In the genomic region with DNA sequence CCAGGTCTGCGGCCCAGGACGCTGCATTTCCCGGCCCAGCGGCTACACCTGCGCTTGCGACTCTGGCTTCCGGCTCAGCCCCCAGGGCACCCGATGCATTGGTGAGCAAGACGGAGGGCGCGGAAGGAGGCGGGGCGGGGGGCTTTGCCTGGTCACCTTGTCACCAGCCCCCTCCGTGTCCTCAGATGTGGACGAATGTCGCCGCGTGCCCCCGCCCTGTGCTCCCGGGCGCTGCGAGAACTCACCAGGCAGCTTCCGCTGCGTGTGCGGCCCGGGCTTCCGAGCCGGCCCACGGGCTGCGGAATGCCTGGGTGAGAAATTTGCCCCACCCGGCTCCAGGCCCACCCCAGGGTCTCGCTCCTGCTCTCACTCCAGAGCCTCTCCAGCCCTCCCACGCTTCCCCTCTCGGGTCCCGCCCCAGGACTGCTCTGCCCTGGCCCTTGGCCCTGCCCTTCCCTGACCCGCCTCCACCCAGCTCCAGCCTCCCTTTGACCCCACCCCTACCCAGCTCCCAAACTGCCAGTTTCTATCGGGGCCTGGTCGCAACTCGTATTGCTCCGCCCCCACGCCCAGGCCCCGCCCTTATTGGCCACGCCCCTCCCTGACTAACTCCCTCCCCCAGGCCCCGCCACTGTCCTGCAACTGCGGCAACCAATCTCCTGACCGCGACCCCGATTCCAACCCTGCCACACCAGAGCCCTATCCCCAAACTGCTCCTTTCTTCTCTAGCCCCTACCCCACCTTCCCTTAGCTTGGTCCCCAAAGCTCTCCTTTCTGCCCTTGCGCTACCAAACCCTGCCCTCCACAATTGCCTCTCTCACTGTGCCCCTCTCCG, we compare ENCODE assay signal across 1 cellular context.
TF ChIP-seq lines count a peak whose summit lies in the region.

No MANE protein-coding gene starts in this region.

TF ChIP-seq in IMR-90, 13 proteins besides CTCF, POLR2A, EP300 and RAD21:
- TF ChIP-seq RFX5 (IDR thresholded peaks at IDR 0.05; ENCODE audit: low read depth, low read length) = no peak
- TF ChIP-seq SMC3 (IDR thresholded peaks at IDR 0.05; ENCODE audit: low read depth, low read length) = no peak
- TF ChIP-seq MAZ (IDR thresholded peaks at IDR 0.05; ENCODE audit: borderline replicate concordance, low read depth, low read length) = no peak
- no peak for TF ChIP-seq CHD1 (IDR thresholded peaks at IDR 0.05; ENCODE audit: low read depth, low read length)
- TF ChIP-seq MXI1 (IDR thresholded peaks at IDR 0.05; ENCODE audit: borderline replicate concordance, low read depth, low read length) = no peak
- no peak for TF ChIP-seq BHLHE40 (IDR thresholded peaks at IDR 0.05; ENCODE audit: low read depth, low read length)
- TF ChIP-seq MAFK (IDR thresholded peaks at IDR 0.05; ENCODE audit: low read depth, low read length) = no peak
- TF ChIP-seq NFE2L2 (IDR thresholded peaks at IDR 0.05; ENCODE audit: low read depth, low read length) = no peak
- no peak for TF ChIP-seq CEBPB (IDR thresholded peaks at IDR 0.05; ENCODE audit: low read depth, low read length)
- no peak for TF ChIP-seq RCOR1 (IDR thresholded peaks at IDR 0.05; ENCODE audit: insufficient replicate concordance, low read length)
- TF ChIP-seq, protein P1, sequence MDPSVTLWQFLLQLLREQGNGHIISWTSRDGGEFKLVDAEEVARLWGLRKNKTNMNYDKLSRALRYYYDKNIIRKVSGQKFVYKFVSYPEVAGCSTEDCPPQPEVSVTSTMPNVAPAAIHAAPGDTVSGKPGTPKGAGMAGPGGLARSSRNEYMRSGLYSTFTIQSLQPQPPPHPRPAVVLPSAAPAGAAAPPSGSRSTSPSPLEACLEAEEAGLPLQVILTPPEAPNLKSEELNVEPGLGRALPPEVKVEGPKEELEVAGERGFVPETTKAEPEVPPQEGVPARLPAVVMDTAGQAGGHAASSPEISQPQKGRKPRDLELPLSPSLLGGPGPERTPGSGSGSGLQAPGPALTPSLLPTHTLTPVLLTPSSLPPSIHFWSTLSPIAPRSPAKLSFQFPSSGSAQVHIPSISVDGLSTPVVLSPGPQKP (IDR thresholded peaks at IDR 0.05; ENCODE audit: borderline replicate concordance, low read depth, low read length) = no peak
- TF ChIP-seq, protein P2, sequence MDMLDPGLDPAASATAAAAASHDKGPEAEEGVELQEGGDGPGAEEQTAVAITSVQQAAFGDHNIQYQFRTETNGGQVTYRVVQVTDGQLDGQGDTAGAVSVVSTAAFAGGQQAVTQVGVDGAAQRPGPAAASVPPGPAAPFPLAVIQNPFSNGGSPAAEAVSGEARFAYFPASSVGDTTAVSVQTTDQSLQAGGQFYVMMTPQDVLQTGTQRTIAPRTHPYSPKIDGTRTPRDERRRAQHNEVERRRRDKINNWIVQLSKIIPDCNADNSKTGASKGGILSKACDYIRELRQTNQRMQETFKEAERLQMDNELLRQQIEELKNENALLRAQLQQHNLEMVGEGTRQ (IDR thresholded peaks at IDR 0.05; ENCODE audit: low read depth, low read length) = no peak
- TF ChIP-seq FOS (IDR thresholded peaks at IDR 0.05; ENCODE audit: low read depth, low read length) = no peak
